Comparison of ENCODE assay signal across 9 cellular contexts in genomic region chr6:30219244-30219643, GRCh38. TPM values are rescaled to one million over a fixed set of nuclear protein-coding genes. Genes with fewer than 3 reads are reported as not detected.
DNase-seq lines count a peak whose midpoint lies in the region; ATAC-seq and TF ChIP-seq lines count a peak whose summit lies in the region.
"Had no signal": no experiment of that assay in that cellular context is flagged by ENCODE, and none has a peak within 500 bp of the region (broad histone marks: within the 10 kb centered on the region; RNA-seq: fewer than 3 reads in every experiment).

No MANE protein-coding gene starts in this region.

- ATAC-seq in activated T-helper 17 cell treated with anti-CD3 and anti-CD28 coated beads, Interleukin-2, amount 50 U/mL, for 72 hours (replicated peaks) = peak; percentile 74
- no peak for ATAC-seq in GM21825 (IDR thresholded peaks at IDR 0.05; ENCODE audit: unreplicated experiment)

- no peaks in the 10 kb centered on the region for H3K9me2 ChIP-seq in Karpas-422 (replicated peaks; ENCODE audit: insufficient read depth, low read length)
- H3K9me2 ChIP-seq in OCI-LY1 (ENCODE audit: low read depth, low read length) = no peaks in the 10 kb centered on the region

- peaks cover 10% of the 10 kb centered on the region for H3K4me1 ChIP-seq in Karpas-422 (ENCODE audit: low read length)
- H3K4me1 ChIP-seq in OCI-LY1 (ENCODE audit: insufficient read depth, low read length, severe bottlenecking) = peaks cover 14% of the 10 kb centered on the region
- H3K4me1 ChIP-seq in parathyroid adenoma = no peaks in the 10 kb centered on the region

- H3K4me3 ChIP-seq in Karpas-422 (ENCODE audit: low read length) = no peak overlapping the region
- H3K4me3 ChIP-seq in OCI-LY1 (ENCODE audit: low read depth, low read length, poor library complexity, severe bottlenecking) = no peak overlapping the region
- H3K4me3 ChIP-seq in parathyroid adenoma (ENCODE audit: low read depth, low read length) = no peak overlapping the region
- H3K4me3 ChIP-seq: SJSA1 had no signal

- H2AFZ ChIP-seq in Karpas-422 (ENCODE audit: low read length) (peak overlapping the region; percentile 77; the same call in 1 of the 2 replicates), OCI-LY1 (ENCODE audit: low read length) (no peak overlapping the region), parathyroid adenoma (peak overlapping the region; percentile 56)

- H3K27me3 ChIP-seq in Karpas-422 (ENCODE audit: low read length) (no peaks in the 10 kb centered on the region), OCI-LY1 (ENCODE audit: insufficient read depth, low read length) (no peaks in the 10 kb centered on the region), parathyroid adenoma (ENCODE audit: control insufficient read depth, insufficient read depth, low read length) (no peaks in the 10 kb centered on the region)

- no peaks in the 10 kb centered on the region for H3K27me3 Mint-ChIP-seq in activated T-helper 17 cell treated with anti-CD3 and anti-CD28 coated beads, Interleukin-2, amount 50 U/mL, for 72 hours

- H3K9ac ChIP-seq in Karpas-422 (ENCODE audit: low read length) (no peak overlapping the region), OCI-LY1 (ENCODE audit: low read length) (no peak overlapping the region), parathyroid adenoma (no peak overlapping the region)

- H3K9me3 Mint-ChIP-seq in activated T-helper 17 cell treated with anti-CD3 and anti-CD28 coated beads, Interleukin-2, amount 50 U/mL, for 72 hours = peaks cover 4% of the 10 kb centered on the region

- no peak overlapping the region for H3K27ac Mint-ChIP-seq in activated T-helper 17 cell treated with anti-CD3 and anti-CD28 coated beads, Interleukin-2, amount 50 U/mL, for 72 hours

- H3K79me2 ChIP-seq in Karpas-422 (ENCODE audit: low read length) (no peaks in the 10 kb centered on the region), OCI-LY1 (ENCODE audit: insufficient read depth, low read length) (no peaks in the 10 kb centered on the region), parathyroid adenoma (no peaks in the 10 kb centered on the region)

- H3K36me3 Mint-ChIP-seq in activated T-helper 17 cell treated with anti-CD3 and anti-CD28 coated beads, Interleukin-2, amount 50 U/mL, for 72 hours (ENCODE audit: low read depth) = no peaks in the 10 kb centered on the region

- H3K4me2 ChIP-seq in Karpas-422 (ENCODE audit: low read depth, low read length, poor library complexity, severe bottlenecking) (no peak overlapping the region), OCI-LY1 (ENCODE audit: low read length) (no peak overlapping the region), parathyroid adenoma (ENCODE audit: low read length) (no peak overlapping the region)

- H3K27ac ChIP-seq in Karpas-422 (ENCODE audit: low read length) (no peak overlapping the region), OCI-LY1 (ENCODE audit: low read depth, low read length, poor library complexity, severe bottlenecking) (no peak overlapping the region), parathyroid adenoma (no peak overlapping the region)
- H3K27ac ChIP-seq: SJSA1 had no signal

- H4K20me1 ChIP-seq in Karpas-422 (ENCODE audit: insufficient read depth, low read depth, low read length) = no peaks in the 10 kb centered on the region
- no peaks in the 10 kb centered on the region for H4K20me1 ChIP-seq in OCI-LY1 (ENCODE audit: insufficient read depth, low read length)

- H3K9me3 ChIP-seq in Karpas-422 (ENCODE audit: low read length) = peaks cover 8% of the 10 kb centered on the region; the same call in 1 of the 2 replicates
- H3K9me3 ChIP-seq in OCI-LY1 (ENCODE audit: low read length) = peaks cover 3% of the 10 kb centered on the region
- no peaks in the 10 kb centered on the region for H3K9me3 ChIP-seq in parathyroid adenoma (ENCODE audit: control insufficient read depth, low read length)

- H3K4me1 Mint-ChIP-seq in activated T-helper 17 cell treated with anti-CD3 and anti-CD28 coated beads, Interleukin-2, amount 50 U/mL, for 72 hours = peaks cover 16% of the 10 kb centered on the region

- no peaks in the 10 kb centered on the region for H3K36me3 ChIP-seq in Karpas-422 (ENCODE audit: insufficient read depth, low read length)
- no peaks in the 10 kb centered on the region; the same call in 1 of the 2 replicates for H3K36me3 ChIP-seq in OCI-LY1 (ENCODE audit: insufficient read depth, low read length)
- H3K36me3 ChIP-seq in parathyroid adenoma (ENCODE audit: control insufficient read depth, insufficient read depth, low read length) = no peaks in the 10 kb centered on the region
- H3K36me3 ChIP-seq: SJSA1 had no signal

- TF ChIP-seq CTCF in OCI-LY1 (IDR thresholded peaks at IDR 0.05; ENCODE audit: low read length) = peak; percentile 82
- TF ChIP-seq CTCF in parathyroid adenoma (IDR thresholded peaks at IDR 0.05) = peak; percentile 73

- DNase-seq in DMS153 treated with DMSO at 0.1 percent for 48 hours (lab: John Stamatoyannopoulos, UW; ENCODE audit: unreplicated experiment) (peak; percentile 67), Karpas-422 (peak; percentile 82), foreskin melanocyte (peak; percentile 35)
- DNase-seq in effector CD8-positive, alpha-beta T cell (lab: John Stamatoyannopoulos, UW) = no peak

- no peaks in the 10 kb centered on the region for H3F3A ChIP-seq in OCI-LY1 (ENCODE audit: insufficient read depth, low read length)

- no peak overlapping the region for H3K4me3 Mint-ChIP-seq in activated T-helper 17 cell treated with anti-CD3 and anti-CD28 coated beads, Interleukin-2, amount 50 U/mL, for 72 hours

RNA-seq across cellular contexts. Expression of gene TRIM26, which starts 6.0 kb away (rescaled TPM):
- 37.0 and 49.7 TPM in 2 replicates for total RNA-seq in Karpas-422 (2014; rRNA removed; shearing (Covaris generic); ENCODE audit: low replicate concordance)
- total RNA-seq in activated T-helper 17 cell treated with anti-CD3 and anti-CD28 coated beads, Interleukin-2, amount 50 U/mL, for 72 hours = 10 to 100 TPM; 37.6 to 67.0 TPM

RNA-seq across cellular contexts. Expression of gene TRIM15, which starts 55.9 kb away (rescaled TPM):
- total RNA-seq in Karpas-422 (2014; rRNA removed; shearing (Covaris generic); ENCODE audit: low replicate concordance) = not detected in 2 replicates
- not detected for total RNA-seq in activated T-helper 17 cell treated with anti-CD3 and anti-CD28 coated beads, Interleukin-2, amount 50 U/mL, for 72 hours
- total RNA-seq: SJSA1 had no signal

RNA-seq across cellular contexts. Expression of gene TRIM10, which starts 58.2 kb away (rescaled TPM):
- not detected in 2 replicates for total RNA-seq in Karpas-422 (2014; rRNA removed; shearing (Covaris generic); ENCODE audit: low replicate concordance)
- under 1 TPM in 1 of 2 donors, not detected in 1; 0.16 TPM for total RNA-seq in activated T-helper 17 cell treated with anti-CD3 and anti-CD28 coated beads, Interleukin-2, amount 50 U/mL, for 72 hours
- total RNA-seq: SJSA1 had no signal
